Comparison of ENCODE assay signal across 8 cellular contexts in genomic region chr5:176389114-176389768, GRCh38. TPM values are rescaled to one million over a fixed set of nuclear protein-coding genes. Genes with fewer than 3 reads are reported as not detected.
A peak's percentile ranks its signal among the peaks of the same experiment; 100 is the strongest.
DNase-seq lines count a peak whose midpoint lies in the region; ATAC-seq and TF ChIP-seq lines count a peak whose summit lies in the region.

No MANE protein-coding gene starts in this region.

- peaks cover 16% of the 10 kb centered on the region for H3K36me3 ChIP-seq in CD8-positive, alpha-beta memory T cell (ENCODE audit: insufficient read depth, low read length)
- H3K36me3 ChIP-seq in iPS DF 6.9 (ENCODE audit: control insufficient read depth, insufficient read depth, low read length) (peaks cover 11% of the 10 kb centered on the region; the same call in 1 of the 2 replicates), spleen (peaks cover 0 to 67% (median 38%) of the 10 kb centered on the region in 6 donors)

- no peak for DNase-seq in CD8-positive, alpha-beta memory T cell
- DNase-seq in iPS DF 6.9 (ENCODE audit: low read depth, low spot score) (no peak), spleen (peak; percentile 99), SKM-1 treated with dmso at 0.1 percent for 144 hours (lab: John Stamatoyannopoulos, UW; ENCODE audit: unreplicated experiment) (no peak), HK-2 (ENCODE audit: unreplicated experiment) (no peak)

- TF ChIP-seq POLR2A in spleen (IDR thresholded peaks at IDR 0.05) = peak in 2 of 3 donors; percentile 54 to 79

- peak overlapping the region; percentile 96 to 100 (median 99) for H3K4me3 Mint-ChIP-seq in CD8-positive, alpha-beta memory T cell
- peak overlapping the region; percentile 100 for H3K4me3 Mint-ChIP-seq in activated naive CD4-positive, alpha-beta T cell treated with anti-CD3 and anti-CD28 coated beads, Interleukin-2, amount 50 U/mL, for 24 hours

- no CpG with 5 or more reads among the region's 29 CpGs for WGBS in iPS DF 6.9 (ENCODE audit: insufficient coverage, insufficient read length)
- 0 to 2% (median 1%) methylated on average over 17 to 29 of the region's 29 CpGs for WGBS in spleen, 5 donors

- H3K27ac ChIP-seq in CD8-positive, alpha-beta memory T cell (ENCODE audit: low read depth, low read length) = peak overlapping the region; percentile 93
- H3K27ac ChIP-seq in iPS DF 6.9 (ENCODE audit: low read length) (no peak overlapping the region), spleen (peak overlapping the region; percentile 88 to 98 (median 97))

- H3K9me3 Mint-ChIP-seq in CD8-positive, alpha-beta memory T cell = no peaks in the 10 kb centered on the region
- H3K9me3 Mint-ChIP-seq in activated naive CD4-positive, alpha-beta T cell treated with anti-CD3 and anti-CD28 coated beads, Interleukin-2, amount 50 U/mL, for 24 hours = no peaks in the 10 kb centered on the region

- H3K27ac Mint-ChIP-seq in CD8-positive, alpha-beta memory T cell = peak overlapping the region; percentile 97 to 100 (median 99)
- peak overlapping the region; percentile 100 for H3K27ac Mint-ChIP-seq in activated naive CD4-positive, alpha-beta T cell treated with anti-CD3 and anti-CD28 coated beads, Interleukin-2, amount 50 U/mL, for 24 hours

- H3K27me3 Mint-ChIP-seq in CD8-positive, alpha-beta memory T cell = no peaks in the 10 kb centered on the region
- no peaks in the 10 kb centered on the region for H3K27me3 Mint-ChIP-seq in activated naive CD4-positive, alpha-beta T cell treated with anti-CD3 and anti-CD28 coated beads, Interleukin-2, amount 50 U/mL, for 24 hours

- no peaks in the 10 kb centered on the region for H3K27me3 ChIP-seq in CD8-positive, alpha-beta memory T cell (ENCODE audit: insufficient read depth, low read length, poor library complexity, severe bottlenecking)
- H3K27me3 ChIP-seq in iPS DF 6.9 (ENCODE audit: control insufficient read depth, insufficient read depth, low read length) (no peaks in the 10 kb centered on the region), spleen (replicated peaks in 1 of 7) (no peaks in the 10 kb centered on the region)

- peaks cover 27 to 34% (median 34%) of the 10 kb centered on the region in 3 donors for H3K4me1 Mint-ChIP-seq in CD8-positive, alpha-beta memory T cell
- H3K4me1 Mint-ChIP-seq in activated naive CD4-positive, alpha-beta T cell treated with anti-CD3 and anti-CD28 coated beads, Interleukin-2, amount 50 U/mL, for 24 hours = peaks cover 29% of the 10 kb centered on the region

- POLR2A ChIA-PET in CD8-positive, alpha-beta memory T cell (lab: Charles Lee) = interaction anchor here (0.5 to 2.6 kb wide), 4 partner anchors 28 to 154 kb away, joined by 3 to 40 read pairs (median 12); partner anchors contain the start of genes FAF2, KIAA1191 and RNF44

- H3K36me3 Mint-ChIP-seq in CD8-positive, alpha-beta memory T cell = peaks cover 0 to 80% (median 6%) of the 10 kb centered on the region in 3 donors
- peaks cover 27% of the 10 kb centered on the region for H3K36me3 Mint-ChIP-seq in activated naive CD4-positive, alpha-beta T cell treated with anti-CD3 and anti-CD28 coated beads, Interleukin-2, amount 50 U/mL, for 24 hours

- H3K4me1 ChIP-seq in CD8-positive, alpha-beta memory T cell (ENCODE audit: insufficient read depth, low read length) = peaks cover 24% of the 10 kb centered on the region
- H3K4me1 ChIP-seq in iPS DF 6.9 (ENCODE audit: control insufficient read depth, insufficient read depth, low read length) (no peaks in the 10 kb centered on the region), spleen (peaks cover 12 to 61% (median 37%) of the 10 kb centered on the region in 6 donors)

- no peak for TF ChIP-seq CTCF in spleen (IDR thresholded peaks at IDR 0.05 in 8 of 11, conservative IDR thresholded peaks at IDR 0.05 in 3 of 11)

- peak; percentile 31 for ATAC-seq in GM19397 (IDR thresholded peaks at IDR 0.05; ENCODE audit: unreplicated experiment)
- peak; percentile 10 for ATAC-seq in HG03469 (IDR thresholded peaks at IDR 0.05; ENCODE audit: unreplicated experiment)

- intact Hi-C loops in spleen (cut with DNase I; ENCODE audit: low total_unique reads) = no loop called here

- no peaks in the 10 kb centered on the region for H3K9me3 ChIP-seq in CD8-positive, alpha-beta memory T cell (ENCODE audit: low read length)
- no peaks in the 10 kb centered on the region for H3K9me3 ChIP-seq in iPS DF 6.9 (ENCODE audit: control insufficient read depth, insufficient read depth, low read length)
- H3K9me3 ChIP-seq in spleen = no peaks in the 10 kb centered on the region

- H3K4me3 ChIP-seq in CD8-positive, alpha-beta memory T cell (ENCODE audit: low read length) = peak overlapping the region; percentile 99
- H3K4me3 ChIP-seq in iPS DF 6.9 (ENCODE audit: low read length) = peak overlapping the region; percentile 78
- peak overlapping the region; percentile 66 to 99 (median 95) for H3K4me3 ChIP-seq in spleen

- CTCF ChIA-PET in CD8-positive, alpha-beta memory T cell (lab: Charles Lee) = interaction anchor here (0.8 to 1.1 kb wide), 3 partner anchors 27 to 962 kb away, joined by 3 to 4 read pairs (median 3); partner anchors contain the start of genes KIAA1191 and LMAN2

RNA-seq across cellular contexts. Expression of gene HIGD2A, which starts 0.7 kb away (rescaled TPM):
- total RNA-seq in CD8-positive, alpha-beta memory T cell = 100 to 1,000 TPM in 1 of 2 experiments, 10 to 100 TPM in 1; 98.3 to 101 TPM
- polyA plus RNA-seq in CD8-positive, alpha-beta memory T cell = 221 TPM
- total RNA-seq in spleen = 100 to 1,000 TPM in 4 of 7 donors, 10 to 100 TPM in 3; 89.3 to 191 (median 102) TPM
- 100 to 1,000 TPM; 196 to 276 (median 220) TPM for polyA plus RNA-seq in spleen

RNA-seq across cellular contexts. Expression of gene NOP16, which starts 0.8 kb away (rescaled TPM):
- total RNA-seq in CD8-positive, alpha-beta memory T cell = 100 to 1,000 TPM; 157 to 160 TPM
- 33.5 TPM for polyA plus RNA-seq in CD8-positive, alpha-beta memory T cell
- 10 to 100 TPM in 5 of 7 donors, 1 to 10 TPM in 2; 5.9 to 23.3 (median 12.4) TPM for total RNA-seq in spleen
- polyA plus RNA-seq in spleen = 10 to 100 TPM; 37.4 to 47.1 (median 41.5) TPM

RNA-seq across cellular contexts. Expression of gene ARL10, which starts 24.0 kb away (rescaled TPM):
- total RNA-seq in CD8-positive, alpha-beta memory T cell = 10 to 100 TPM; 12.9 to 14.0 TPM
- 2.1 TPM for polyA plus RNA-seq in CD8-positive, alpha-beta memory T cell
- total RNA-seq in spleen = 10 to 100 TPM in 3 of 7 donors, 1 to 10 TPM in 4; 4.7 to 17.8 (median 9.0) TPM
- 1 to 10 TPM; 1.6 to 4.0 (median 2.6) TPM for polyA plus RNA-seq in spleen

RNA-seq across cellular contexts. Expression of gene CLTB, which starts 27.1 kb away (rescaled TPM):
- 10 to 100 TPM; 62.0 to 66.4 TPM for total RNA-seq in CD8-positive, alpha-beta memory T cell
- polyA plus RNA-seq in CD8-positive, alpha-beta memory T cell = 96.3 TPM
- 10 to 100 TPM; 51.9 to 70.2 (median 62.9) TPM for total RNA-seq in spleen
- 10 to 100 TPM; 64.1 to 98.4 (median 69.2) TPM for polyA plus RNA-seq in spleen

RNA-seq across cellular contexts. Expression of gene KIAA1191, which starts 27.7 kb away (rescaled TPM):
- 10 to 100 TPM; 35.6 to 37.0 TPM for total RNA-seq in CD8-positive, alpha-beta memory T cell
- polyA plus RNA-seq in CD8-positive, alpha-beta memory T cell = 63.6 TPM
- total RNA-seq in spleen = 10 to 100 TPM; 60.2 to 99.0 (median 75.1) TPM
- polyA plus RNA-seq in spleen = 10 to 100 TPM; 24.4 to 34.4 (median 26.3) TPM

Comparison
In these comparisons a context has a peak if more than half of its experiments do, and no peak if none do; other contexts are left out.
1. RNA of gene NOP16, which starts 0.8 kb away (total RNA-seq): 157 to 160 TPM in CD8-positive, alpha-beta memory T cell; 5.9 to 23.3 TPM in spleen; every median in the first group is over 4 times any median in the second.
2. Peak in every context shown above with its lines, with median percentiles within 50 percentile points of each other: H3K4me3 ChIP-seq.